In the genomic region with DNA sequence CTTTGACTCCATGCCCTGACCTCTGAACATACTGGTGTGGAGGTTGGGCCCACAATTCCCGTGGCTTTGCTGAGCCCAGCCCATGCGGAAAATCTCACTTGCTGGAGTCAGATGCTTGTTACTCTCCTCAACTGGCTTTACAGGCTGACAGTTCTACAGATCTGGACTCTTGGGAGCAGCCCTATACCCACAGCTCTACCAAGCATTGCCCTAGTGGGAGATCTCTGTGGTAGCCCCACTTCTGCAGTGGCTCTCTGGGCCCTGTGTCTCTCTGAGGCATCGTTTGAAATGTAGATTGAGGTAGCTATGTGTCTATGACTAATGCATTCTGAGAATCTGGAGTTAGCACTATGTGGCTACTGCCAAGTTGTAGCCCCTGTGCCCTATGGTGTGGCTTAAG, we compare ENCODE assay signal across 18 cellular contexts.
"Had no signal": no experiment of that assay in that cellular context is flagged by ENCODE, and none has a peak within 500 bp of the region (broad histone marks: within the 10 kb centered on the region; RNA-seq: fewer than 3 reads in every experiment).

No MANE protein-coding gene starts in this region.

- H3K4me1 ChIP-seq: SJSA1 had no signal

- H3K27me3 ChIP-seq: SJSA1 had no signal

- H3K36me3 ChIP-seq: SJSA1 had no signal

- H3K27ac ChIP-seq: SJSA1, SK-N-MC had no signal

- H3K4me3 ChIP-seq: SJSA1, SK-N-MC had no signal

- H3K9me3 ChIP-seq: SJSA1 had no signal

- DNase-seq: KBM-7, MV-4-11, NCI-H1048, NCI-H1105, NCI-H1417, NCI-H1436 treated with DMSO at 0.1 percent for 48 hours, NCI-H1694, NCI-H187 treated with DMSO at 0.1 percent for 48 hours, NCI-H2029 treated with DMSO at 0.1 percent for 48 hours, NCI-H2227 treated with DMSO at 0.1 percent for 48 hours, NCI-H524, NCI-H526 treated with DMSO at 0.1 percent for 48 hours, NCI-H748 treated with DMSO at 0.1 percent for 48 hours, Right ventricle myocardium superior, RPMI8226, SIG-M5 had no signal
